1 cellular context compared by ENCODE assay signal in the genomic region with DNA sequence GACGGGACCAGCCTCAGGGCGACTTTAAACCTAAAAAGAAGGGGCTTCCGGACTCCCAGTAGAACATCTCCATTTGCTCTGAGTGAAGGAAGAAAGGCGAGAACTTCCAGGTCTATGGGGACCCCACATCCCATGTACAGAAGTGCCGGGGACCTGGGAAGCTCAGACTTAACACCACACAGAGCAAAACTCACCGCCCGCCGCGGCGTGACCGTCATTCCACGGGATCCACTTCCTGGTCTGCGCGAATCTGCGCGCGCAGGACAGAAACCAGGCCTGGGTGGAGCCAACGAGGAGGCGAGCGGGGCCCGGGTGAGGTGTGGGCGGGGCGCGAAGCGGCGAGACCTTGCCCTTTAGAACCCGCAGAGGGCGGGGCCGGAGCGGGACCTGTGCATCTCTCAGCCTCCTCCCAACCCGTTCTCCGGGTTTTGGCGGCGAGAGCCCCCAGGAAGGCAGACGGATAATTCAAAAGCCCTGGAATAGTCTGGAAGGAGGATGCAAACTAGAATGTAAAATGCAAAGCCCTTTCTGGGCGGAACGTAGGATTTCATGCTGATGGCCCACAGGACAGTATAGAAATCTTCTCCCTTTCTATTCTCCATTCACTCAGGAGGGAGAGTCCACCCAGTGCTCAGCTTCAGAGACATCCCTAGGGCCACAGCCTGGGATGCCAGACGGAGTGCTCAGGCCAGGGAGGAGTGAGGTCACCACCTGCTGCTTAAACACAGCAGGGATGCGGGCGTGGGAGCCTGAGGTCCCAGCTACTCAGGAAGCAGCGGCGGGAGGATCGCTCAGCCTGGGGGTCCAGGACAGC.
TF ChIP-seq lines count a peak whose summit lies in the region.

A gene (minus strand): TSS at position 242 of the 814 bp plus-strand sequence. CDS start 3,347 bp downstream, outside the sequence.

TF ChIP-seq in GM12878, 131 proteins besides CTCF, POLR2A, EP300 and RAD21 (continued from another document):
- 0 out of 2 replicates have a peak, but pooled peaks have one; percentile 54 for TF ChIP-seq PML (IDR thresholded peaks at IDR 0.05; ENCODE audit: low read length)
- 0 out of 3 replicates have a peak, but pooled peaks of 1 of the 2 experiments have one; percentile 13 for TF ChIP-seq EGR1 (IDR thresholded peaks at IDR 0.05; ENCODE audit: borderline replicate concordance in 1 of 2, low read depth in 2 of 2, low read length in 2 of 2)
- TF ChIP-seq POU2F2 (IDR thresholded peaks at IDR 0.05; ENCODE audit: borderline replicate concordance, low read depth, low read length), result 0 out of 3 replicates have a peak, but pooled peaks have one; percentile 39
- TF ChIP-seq, protein P1, sequence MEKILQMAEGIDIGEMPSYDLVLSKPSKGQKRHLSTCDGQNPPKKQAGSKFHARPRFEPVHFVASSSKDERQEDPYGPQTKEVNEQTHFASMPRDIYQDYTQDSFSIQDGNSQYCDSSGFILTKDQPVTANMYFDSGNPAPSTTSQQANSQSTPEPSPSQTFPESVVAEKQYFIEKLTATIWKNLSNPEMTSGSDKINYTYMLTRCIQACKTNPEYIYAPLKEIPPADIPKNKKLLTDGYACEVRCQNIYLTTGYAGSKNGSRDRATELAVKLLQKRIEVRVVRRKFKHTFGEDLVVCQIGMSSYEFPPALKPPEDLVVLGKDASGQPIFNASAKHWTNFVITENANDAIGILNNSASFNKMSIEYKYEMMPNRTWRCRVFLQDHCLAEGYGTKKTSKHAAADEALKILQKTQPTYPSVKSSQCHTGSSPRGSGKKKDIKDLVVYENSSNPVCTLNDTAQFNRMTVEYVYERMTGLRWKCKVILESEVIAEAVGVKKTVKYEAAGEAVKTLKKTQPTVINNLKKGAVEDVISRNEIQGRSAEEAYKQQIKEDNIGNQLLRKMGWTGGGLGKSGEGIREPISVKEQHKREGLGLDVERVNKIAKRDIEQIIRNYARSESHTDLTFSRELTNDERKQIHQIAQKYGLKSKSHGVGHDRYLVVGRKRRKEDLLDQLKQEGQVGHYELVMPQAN (conservative IDR thresholded peaks at IDR 0.05), result peak; percentile 64; the same call in 1 of the 2 replicates
- TF ChIP-seq IKZF1 (conservative IDR thresholded peaks at IDR 0.05), result peak; percentile 10; the same call in 1 of the 2 replicates
TF ChIP-seq in GM12878: peak in this region for 17; not testable (repeated sequence) for 114.
